14 cellular contexts compared by ENCODE assay signal in genomic region chr2:195531754-195532153, GRCh38.
A peak's percentile ranks its signal among the peaks of the same experiment; 100 is the strongest.
DNase-seq lines count a peak whose midpoint lies in the region; ATAC-seq, FAIRE-seq and TF ChIP-seq lines count a peak whose summit lies in the region.
"Had no signal": no experiment of that assay in that cellular context is flagged by ENCODE, and none has a peak within 500 bp of the region (broad histone marks: within the 10 kb centered on the region; RNA-seq: fewer than 3 reads in every experiment).

No MANE protein-coding gene starts in this region.

- peaks cover 28% of the 10 kb centered on the region for H3F3A ChIP-seq in SK-N-SH (replicated peaks; ENCODE audit: insufficient read depth)
- no peaks in the 10 kb centered on the region for H3F3A ChIP-seq in Loucy (ENCODE audit: low read depth)

- peaks cover 42% of the 10 kb centered on the region for H3K4me1 Mint-ChIP-seq in nephron

- no peak overlapping the region for H3K27ac ChIP-seq in SK-N-SH (ENCODE audit: low read depth in 2 of 2, low read length in 1 of 2)
- H3K27ac ChIP-seq: hepatocyte, psoas muscle had no signal

- no peaks in the 10 kb centered on the region for H3K79me2 ChIP-seq in SK-N-SH (ENCODE audit: insufficient read depth)
- H3K79me2 ChIP-seq in Loucy (ENCODE audit: insufficient read depth, low read length) = no peaks in the 10 kb centered on the region
- H3K79me2 ChIP-seq: hepatocyte had no signal

- no peak for ATAC-seq in SK-N-SH treated with all-trans-retinoic acid at 6 μM for 48 hours
- ATAC-seq: psoas muscle had no signal

- DNase-seq in SK-N-SH = no peak
- DNase-seq in astrocyte of the hippocampus (ENCODE audit: low read depth, low spot score) = peak; percentile 64
- DNase-seq in SIG-M5 (lab: John Stamatoyannopoulos, UW) = no peak
- no peak for DNase-seq in DMS79 (lab: John Stamatoyannopoulos, UW)
- no peak for DNase-seq in HTR-8/SVneo (ENCODE audit: insufficient read length, low spot score)
- DNase-seq: 8988T; activated CD4-positive, alpha-beta T cell treated with anti-CD3 and anti-CD28 coated beads for 1 hour; NCI-H1694; psoas muscle had no signal

- POLR2A ChIA-PET in SK-N-SH (lab: Yijun Ruan, JAX) = no interaction called here

- H3K9me2 ChIP-seq in SK-N-SH (no peaks in the 10 kb centered on the region), Loucy (replicated peaks; ENCODE audit: low read depth, low read length) (no peaks in the 10 kb centered on the region)

- H3K27me3 Mint-ChIP-seq in nephron (ENCODE audit: low read depth) = no peaks in the 10 kb centered on the region

- no peak for TF ChIP-seq RAD21 in SK-N-SH (IDR thresholded peaks at IDR 0.05; ENCODE audit: low read length)

- CTCF ChIA-PET in SK-N-SH (lab: Yijun Ruan, JAX) = no interaction called here

- H3K4me1 ChIP-seq in SK-N-SH (ENCODE audit: control insufficient read depth in 1 of 2, insufficient read depth in 2 of 2, low read depth in 1 of 2, low read length in 1 of 2) (peaks cover 0 to 29% of the 10 kb centered on the region in 2 experiments), Loucy (ENCODE audit: insufficient read depth, low read length, poor library complexity, severe bottlenecking) (peaks cover 52% of the 10 kb centered on the region)
- H3K4me1 ChIP-seq: psoas muscle had no signal

- peak overlapping the region in 2 of 3 experiments; percentile 43 to 73 for H3K27ac Mint-ChIP-seq in nephron

- H3K4me3 ChIP-seq in SK-N-SH (ENCODE audit: low read depth in 2 of 2, low read length in 1 of 2) = no peak overlapping the region
- H3K4me3 ChIP-seq in Loucy (ENCODE audit: low read length, poor library complexity, severe bottlenecking) = no peak overlapping the region
- H3K4me3 ChIP-seq: hepatocyte, psoas muscle, SJSA1 had no signal

- no peak overlapping the region for H3K9ac ChIP-seq in SK-N-SH
- no peak overlapping the region for H3K9ac ChIP-seq in Loucy (ENCODE audit: low read depth, low read length, poor library complexity, severe bottlenecking)

- H2AFZ ChIP-seq in SK-N-SH (ENCODE audit: low read depth) (no peak overlapping the region), Loucy (ENCODE audit: low read length) (peak overlapping the region; percentile 87; the same call in 1 of the 2 replicates)

- TF ChIP-seq EP300 in SK-N-SH (IDR thresholded peaks at IDR 0.05; ENCODE audit: borderline replicate concordance in 1 of 2, low read depth in 1 of 2, low read length in 1 of 2) = no peak

- H3K4me3 Mint-ChIP-seq in nephron = no peak overlapping the region

- H3K36me3 Mint-ChIP-seq in nephron (ENCODE audit: low read depth) = no peaks in the 10 kb centered on the region

- no peaks in the 10 kb centered on the region for H3K36me3 ChIP-seq in SK-N-SH (replicated peaks in 1 of 2; ENCODE audit: control insufficient read depth in 1 of 2, insufficient read depth in 2 of 2, low read length in 1 of 2)
- no peaks in the 10 kb centered on the region for H3K36me3 ChIP-seq in Loucy (ENCODE audit: insufficient read depth, low read length)
- H3K36me3 ChIP-seq: SJSA1 had no signal

- TF ChIP-seq CTCF in SK-N-SH (IDR thresholded peaks at IDR 0.05) = no peak
- TF ChIP-seq CTCF in Loucy (conservative IDR thresholded peaks at IDR 0.05; ENCODE audit: low read length) = no peak
- TF ChIP-seq CTCF in nephron (IDR thresholded peaks at IDR 0.05; ENCODE audit: unreplicated experiment in 3 of 3) = no peak

- H3K27me3 ChIP-seq in SK-N-SH (ENCODE audit: insufficient read depth) (no peaks in the 10 kb centered on the region), Loucy (ENCODE audit: insufficient read depth, low read length, poor library complexity, severe bottlenecking) (no peaks in the 10 kb centered on the region)
- H3K27me3 ChIP-seq: hepatocyte, SJSA1 had no signal

- no peak overlapping the region for H3K4me2 ChIP-seq in SK-N-SH
- H3K4me2 ChIP-seq in Loucy (ENCODE audit: low read depth, low read length, poor library complexity, severe bottlenecking) = peak overlapping the region; percentile 83

- H3K9me3 ChIP-seq in SK-N-SH (no peaks in the 10 kb centered on the region), Loucy (ENCODE audit: insufficient read depth, low read depth, low read length) (no peaks in the 10 kb centered on the region)
- H3K9me3 ChIP-seq: psoas muscle, SJSA1 had no signal

- 59% methylated on average over 2 of the region's 2 CpGs for WGBS in SK-N-SH (ENCODE audit: low lambda C conversion rate)

- no peak for FAIRE-seq in HTR-8/SVneo (lab: Jason Lieb, UNC)

- H3K9me3 Mint-ChIP-seq in nephron = peaks cover 7% of the 10 kb centered on the region

- H4K20me1 ChIP-seq in SK-N-SH (ENCODE audit: insufficient read depth) = no peaks in the 10 kb centered on the region
- H4K20me1 ChIP-seq in Loucy (ENCODE audit: insufficient read depth, low read length, poor library complexity, severe bottlenecking) = no peaks in the 10 kb centered on the region

TF ChIP-seq in SK-N-SH treated with all-trans-retinoic acid at 6 μM for 48 hours, 23 proteins besides CTCF, POLR2A, EP300 and RAD21:
- no peak for TF ChIP-seq ARNTL (CRISPR knock-in tag; IDR thresholded peaks at IDR 0.05; ENCODE audit: borderline replicate concordance, low read depth)
- peak; percentile 43 for TF ChIP-seq ISL1 (CRISPR knock-in tag; IDR thresholded peaks at IDR 0.05)

TF ChIP-seq in SK-N-SH, 30 proteins besides CTCF, POLR2A, EP300 and RAD21:
- no peak for TF ChIP-seq CHD2 (IDR thresholded peaks at IDR 0.05; ENCODE audit: low read length, partially characterized antibody)
- TF ChIP-seq RXRA (IDR thresholded peaks at IDR 0.05; ENCODE audit: borderline replicate concordance, low read depth) = no peak
- no peak for TF ChIP-seq USF1 (IDR thresholded peaks at IDR 0.05; ENCODE audit: borderline replicate concordance, low read depth)
- TF ChIP-seq PBX3 (IDR thresholded peaks at IDR 0.05) = no peak; the same call in 1 of the 2 replicates
- TF ChIP-seq NFIC (IDR thresholded peaks at IDR 0.05; ENCODE audit: borderline replicate concordance) = no peak; the same call in 1 of the 2 replicates
- no peak for TF ChIP-seq SIN3A (IDR thresholded peaks at IDR 0.05; ENCODE audit: borderline replicate concordance, low read depth, low read length)
- no peak for TF ChIP-seq ELF1 (IDR thresholded peaks at IDR 0.05)
- TF ChIP-seq MAX (IDR thresholded peaks at IDR 0.05; ENCODE audit: low read depth) = no peak
- no peak for TF ChIP-seq POLR2AphosphoS5 (IDR thresholded peaks at IDR 0.05; ENCODE audit: low read depth, low read length)
- no peak for TF ChIP-seq FOXM1 (IDR thresholded peaks at IDR 0.05; ENCODE audit: low read depth)
- TF ChIP-seq MEF2A (IDR thresholded peaks at IDR 0.05; ENCODE audit: borderline replicate concordance, low read depth) = no peak
- TF ChIP-seq SMC3 (IDR thresholded peaks at IDR 0.05; ENCODE audit: low read depth, low read length) = no peak
TF ChIP-seq in SK-N-SH: peak in this region for 0.
